1 cellular context compared by ENCODE assay signal in genomic region chr2:36355157-36355889, GRCh38.
TF ChIP-seq lines count a peak whose summit lies in the region.

CRIM1 (plus strand) TSS chr2:36355778; CDS start chr2:36356293, 515 bp downstream.

TF ChIP-seq in HepG2, 621 proteins besides CTCF, POLR2A, EP300 and RAD21 (continued from another document and continues in another):
- TF ChIP-seq, protein P1, sequence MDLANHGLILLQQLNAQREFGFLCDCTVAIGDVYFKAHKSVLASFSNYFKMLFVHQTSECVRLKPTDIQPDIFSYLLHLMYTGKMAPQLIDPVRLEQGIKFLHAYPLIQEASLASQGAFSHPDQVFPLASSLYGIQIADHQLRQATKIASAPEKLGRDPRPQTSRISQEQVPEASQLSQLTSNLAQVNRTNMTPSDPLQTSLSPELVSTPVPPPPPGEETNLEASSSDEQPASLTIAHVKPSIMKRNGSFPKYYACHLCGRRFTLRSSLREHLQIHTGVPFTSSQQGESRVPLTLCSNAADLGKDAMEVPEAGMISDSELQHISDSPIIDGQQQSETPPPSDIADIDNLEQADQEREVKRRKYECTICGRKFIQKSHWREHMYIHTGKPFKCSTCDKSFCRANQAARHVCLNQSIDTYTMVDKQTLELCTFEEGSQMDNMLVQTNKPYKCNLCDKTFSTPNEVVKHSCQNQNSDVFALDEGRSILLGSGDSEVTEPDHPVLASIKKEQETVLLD (CRISPR knock-in tag; IDR thresholded peaks at IDR 0.05; ENCODE audit: low read depth), result peak; percentile 80
- TF ChIP-seq ARNT2 (CRISPR knock-in tag; IDR thresholded peaks at IDR 0.05; ENCODE audit: low read depth) (peak; percentile 74), SIX1 (CRISPR knock-in tag; IDR thresholded peaks at IDR 0.05; ENCODE audit: borderline replicate concordance) (no peak), ATF7-NPFF (CRISPR knock-in tag; IDR thresholded peaks at IDR 0.05; ENCODE audit: low read depth) (peak; percentile 66; the same call in 1 of the 2 replicates), KMT2B (CRISPR knock-in tag; IDR thresholded peaks at IDR 0.05) (peak; percentile 11; the same call in 1 of the 2 replicates), HOXA3 (CRISPR knock-in tag; IDR thresholded peaks at IDR 0.05) (peak; percentile 52), ZBTB37 (CRISPR knock-in tag; IDR thresholded peaks at IDR 0.05) (no peak), TOPORS (CRISPR knock-in tag; IDR thresholded peaks at IDR 0.05) (peak; percentile 48; the same call in 1 of the 2 replicates), FOXO1 (CRISPR knock-in tag; IDR thresholded peaks at IDR 0.05) (peak; percentile 82), NR2F6 (IDR thresholded peaks at IDR 0.05) (no peak), NR2F6 (CRISPR knock-in tag; IDR thresholded peaks at IDR 0.05) (no peak), MXD4 (CRISPR knock-in tag; IDR thresholded peaks at IDR 0.05) (no peak; the same call in 1 of the 2 replicates), KDM5B (CRISPR knock-in tag; IDR thresholded peaks at IDR 0.05; ENCODE audit: borderline replicate concordance) (peak; percentile 34; the same call in 1 of the 2 replicates), ZNF572 (CRISPR knock-in tag; IDR thresholded peaks at IDR 0.05) (no peak), SIX4 (CRISPR knock-in tag; IDR thresholded peaks at IDR 0.05) (no peak), ZBTB33 (CRISPR knock-in tag; IDR thresholded peaks at IDR 0.05) (no peak), ZSCAN12 (CRISPR knock-in tag; IDR thresholded peaks at IDR 0.05) (no peak), ZNF598 (CRISPR knock-in tag; IDR thresholded peaks at IDR 0.05; ENCODE audit: borderline replicate concordance) (no peak), RBM22 (optimal IDR thresholded peaks at IDR 0.05; ENCODE audit: low read length) (no peak), ZNF615 (CRISPR knock-in tag; IDR thresholded peaks at IDR 0.05; ENCODE audit: borderline replicate concordance) (no peak), EED (CRISPR knock-in tag; IDR thresholded peaks at IDR 0.05) (no peak), ZSCAN31 (CRISPR knock-in tag; IDR thresholded peaks at IDR 0.05; ENCODE audit: low read depth) (no peak; the same call in 1 of the 2 replicates), RARA (CRISPR knock-in tag; IDR thresholded peaks at IDR 0.05) (no peak; the same call in none of the 2 replicates), REPIN1 (CRISPR knock-in tag; IDR thresholded peaks at IDR 0.05; ENCODE audit: borderline replicate concordance, low read depth) (peak; percentile 69), ZNF44 (CRISPR knock-in tag; IDR thresholded peaks at IDR 0.05) (no peak), ZSCAN29 (CRISPR knock-in tag; conservative IDR thresholded peaks at IDR 0.05) (no peak; the same call in 1 of the 2 replicates), ZBTB21 (CRISPR knock-in tag; IDR thresholded peaks at IDR 0.05) (no peak), HOXA5 (CRISPR knock-in tag; IDR thresholded peaks at IDR 0.05) (peak; percentile 51; the same call in 1 of the 2 replicates), SOX6 (IDR thresholded peaks at IDR 0.05) (no peak), SOX6 (CRISPR knock-in tag; IDR thresholded peaks at IDR 0.05) (no peak), ZNF567 (CRISPR knock-in tag; IDR thresholded peaks at IDR 0.05; ENCODE audit: borderline replicate concordance) (peak; percentile 65; the same call in 1 of the 2 replicates), ZNF335 (CRISPR knock-in tag; IDR thresholded peaks at IDR 0.05) (no peak), TFE3 (CRISPR knock-in tag; IDR thresholded peaks at IDR 0.05) (no peak), SALL1 (CRISPR knock-in tag; IDR thresholded peaks at IDR 0.05) (peak; percentile 35; the same call in 1 of the 2 replicates), ZNF33B (CRISPR knock-in tag; IDR thresholded peaks at IDR 0.05) (no peak), ZMYM3 (CRISPR knock-in tag; IDR thresholded peaks at IDR 0.05) (no peak), NR2F2 (IDR thresholded peaks at IDR 0.05; ENCODE audit: borderline replicate concordance, low read depth) (peak; percentile 15; the same call in 1 of the 2 replicates)
- TF ChIP-seq, protein P2, sequence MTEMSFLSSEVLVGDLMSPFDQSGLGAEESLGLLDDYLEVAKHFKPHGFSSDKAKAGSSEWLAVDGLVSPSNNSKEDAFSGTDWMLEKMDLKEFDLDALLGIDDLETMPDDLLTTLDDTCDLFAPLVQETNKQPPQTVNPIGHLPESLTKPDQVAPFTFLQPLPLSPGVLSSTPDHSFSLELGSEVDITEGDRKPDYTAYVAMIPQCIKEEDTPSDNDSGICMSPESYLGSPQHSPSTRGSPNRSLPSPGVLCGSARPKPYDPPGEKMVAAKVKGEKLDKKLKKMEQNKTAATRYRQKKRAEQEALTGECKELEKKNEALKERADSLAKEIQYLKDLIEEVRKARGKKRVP (CRISPR knock-in tag; IDR thresholded peaks at IDR 0.05), result peak in 1 of 2 experiments; percentile 50; a peak in 1 of 4 replicates
- TF ChIP-seq, protein P3, sequence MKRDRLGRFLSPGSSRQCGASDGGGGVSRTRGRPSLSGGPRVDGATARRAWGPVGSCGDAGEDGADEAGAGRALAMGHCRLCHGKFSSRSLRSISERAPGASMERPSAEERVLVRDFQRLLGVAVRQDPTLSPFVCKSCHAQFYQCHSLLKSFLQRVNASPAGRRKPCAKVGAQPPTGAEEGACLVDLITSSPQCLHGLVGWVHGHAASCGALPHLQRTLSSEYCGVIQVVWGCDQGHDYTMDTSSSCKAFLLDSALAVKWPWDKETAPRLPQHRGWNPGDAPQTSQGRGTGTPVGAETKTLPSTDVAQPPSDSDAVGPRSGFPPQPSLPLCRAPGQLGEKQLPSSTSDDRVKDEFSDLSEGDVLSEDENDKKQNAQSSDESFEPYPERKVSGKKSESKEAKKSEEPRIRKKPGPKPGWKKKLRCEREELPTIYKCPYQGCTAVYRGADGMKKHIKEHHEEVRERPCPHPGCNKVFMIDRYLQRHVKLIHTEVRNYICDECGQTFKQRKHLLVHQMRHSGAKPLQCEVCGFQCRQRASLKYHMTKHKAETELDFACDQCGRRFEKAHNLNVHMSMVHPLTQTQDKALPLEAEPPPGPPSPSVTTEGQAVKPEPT (CRISPR knock-in tag; IDR thresholded peaks at IDR 0.05; ENCODE audit: low read depth), result no peak
- TF ChIP-seq, protein P4, sequence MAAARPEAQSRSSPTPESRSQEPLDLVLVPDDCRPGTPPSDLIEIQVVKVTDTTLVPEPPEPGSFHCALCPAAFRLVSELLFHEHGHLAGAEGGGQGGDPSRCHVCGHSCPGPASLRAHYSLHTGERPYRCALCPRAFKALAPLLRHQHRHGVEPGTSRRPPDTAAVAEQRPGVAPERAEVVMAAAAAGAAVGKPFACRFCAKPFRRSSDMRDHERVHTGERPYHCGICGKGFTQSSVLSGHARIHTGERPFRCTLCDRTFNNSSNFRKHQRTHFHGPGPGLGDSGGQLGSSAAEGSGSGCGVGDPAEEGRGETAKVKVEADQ (CRISPR knock-in tag; IDR thresholded peaks at IDR 0.05; ENCODE audit: borderline replicate concordance), result peak; percentile 31
- TF ChIP-seq, protein P5, sequence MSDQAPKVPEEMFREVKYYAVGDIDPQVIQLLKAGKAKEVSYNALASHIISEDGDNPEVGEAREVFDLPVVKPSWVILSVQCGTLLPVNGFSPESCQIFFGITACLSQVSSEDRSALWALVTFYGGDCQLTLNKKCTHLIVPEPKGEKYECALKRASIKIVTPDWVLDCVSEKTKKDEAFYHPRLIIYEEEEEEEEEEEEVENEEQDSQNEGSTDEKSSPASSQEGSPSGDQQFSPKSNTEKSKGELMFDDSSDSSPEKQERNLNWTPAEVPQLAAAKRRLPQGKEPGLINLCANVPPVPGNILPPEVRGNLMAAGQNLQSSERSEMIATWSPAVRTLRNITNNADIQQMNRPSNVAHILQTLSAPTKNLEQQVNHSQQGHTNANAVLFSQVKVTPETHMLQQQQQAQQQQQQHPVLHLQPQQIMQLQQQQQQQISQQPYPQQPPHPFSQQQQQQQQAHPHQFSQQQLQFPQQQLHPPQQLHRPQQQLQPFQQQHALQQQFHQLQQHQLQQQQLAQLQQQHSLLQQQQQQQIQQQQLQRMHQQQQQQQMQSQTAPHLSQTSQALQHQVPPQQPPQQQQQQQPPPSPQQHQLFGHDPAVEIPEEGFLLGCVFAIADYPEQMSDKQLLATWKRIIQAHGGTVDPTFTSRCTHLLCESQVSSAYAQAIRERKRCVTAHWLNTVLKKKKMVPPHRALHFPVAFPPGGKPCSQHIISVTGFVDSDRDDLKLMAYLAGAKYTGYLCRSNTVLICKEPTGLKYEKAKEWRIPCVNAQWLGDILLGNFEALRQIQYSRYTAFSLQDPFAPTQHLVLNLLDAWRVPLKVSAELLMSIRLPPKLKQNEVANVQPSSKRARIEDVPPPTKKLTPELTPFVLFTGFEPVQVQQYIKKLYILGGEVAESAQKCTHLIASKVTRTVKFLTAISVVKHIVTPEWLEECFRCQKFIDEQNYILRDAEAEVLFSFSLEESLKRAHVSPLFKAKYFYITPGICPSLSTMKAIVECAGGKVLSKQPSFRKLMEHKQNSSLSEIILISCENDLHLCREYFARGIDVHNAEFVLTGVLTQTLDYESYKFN (CRISPR knock-in tag; conservative IDR thresholded peaks at IDR 0.05), result peak; percentile 34; the same call in 1 of the 2 replicates
- TF ChIP-seq, protein P6, sequence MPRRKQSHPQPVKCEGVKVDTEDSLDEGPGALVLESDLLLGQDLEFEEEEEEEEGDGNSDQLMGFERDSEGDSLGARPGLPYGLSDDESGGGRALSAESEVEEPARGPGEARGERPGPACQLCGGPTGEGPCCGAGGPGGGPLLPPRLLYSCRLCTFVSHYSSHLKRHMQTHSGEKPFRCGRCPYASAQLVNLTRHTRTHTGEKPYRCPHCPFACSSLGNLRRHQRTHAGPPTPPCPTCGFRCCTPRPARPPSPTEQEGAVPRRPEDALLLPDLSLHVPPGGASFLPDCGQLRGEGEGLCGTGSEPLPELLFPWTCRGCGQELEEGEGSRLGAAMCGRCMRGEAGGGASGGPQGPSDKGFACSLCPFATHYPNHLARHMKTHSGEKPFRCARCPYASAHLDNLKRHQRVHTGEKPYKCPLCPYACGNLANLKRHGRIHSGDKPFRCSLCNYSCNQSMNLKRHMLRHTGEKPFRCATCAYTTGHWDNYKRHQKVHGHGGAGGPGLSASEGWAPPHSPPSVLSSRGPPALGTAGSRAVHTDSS (CRISPR knock-in tag; conservative IDR thresholded peaks at IDR 0.05), result no peak
- TF ChIP-seq, protein P7, sequence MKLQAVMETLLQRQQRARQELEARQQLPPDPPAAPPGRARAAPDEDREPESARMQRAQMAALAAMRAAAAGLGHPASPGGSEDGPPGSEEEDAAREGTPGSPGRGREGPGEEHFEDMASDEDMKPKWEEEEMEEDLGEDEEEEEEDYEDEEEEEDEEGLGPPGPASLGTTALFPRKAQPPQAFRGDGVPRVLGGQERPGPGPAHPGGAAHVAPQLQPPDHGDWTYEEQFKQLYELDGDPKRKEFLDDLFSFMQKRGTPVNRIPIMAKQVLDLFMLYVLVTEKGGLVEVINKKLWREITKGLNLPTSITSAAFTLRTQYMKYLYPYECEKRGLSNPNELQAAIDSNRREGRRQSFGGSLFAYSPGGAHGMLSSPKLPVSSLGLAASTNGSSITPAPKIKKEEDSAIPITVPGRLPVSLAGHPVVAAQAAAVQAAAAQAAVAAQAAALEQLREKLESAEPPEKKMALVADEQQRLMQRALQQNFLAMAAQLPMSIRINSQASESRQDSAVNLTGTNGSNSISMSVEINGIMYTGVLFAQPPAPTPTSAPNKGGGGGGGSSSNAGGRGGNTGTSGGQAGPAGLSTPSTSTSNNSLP (IDR thresholded peaks at IDR 0.05; ENCODE audit: low read depth, low read length), result no peak
